17 cellular contexts compared by ENCODE assay signal in the genomic region with DNA sequence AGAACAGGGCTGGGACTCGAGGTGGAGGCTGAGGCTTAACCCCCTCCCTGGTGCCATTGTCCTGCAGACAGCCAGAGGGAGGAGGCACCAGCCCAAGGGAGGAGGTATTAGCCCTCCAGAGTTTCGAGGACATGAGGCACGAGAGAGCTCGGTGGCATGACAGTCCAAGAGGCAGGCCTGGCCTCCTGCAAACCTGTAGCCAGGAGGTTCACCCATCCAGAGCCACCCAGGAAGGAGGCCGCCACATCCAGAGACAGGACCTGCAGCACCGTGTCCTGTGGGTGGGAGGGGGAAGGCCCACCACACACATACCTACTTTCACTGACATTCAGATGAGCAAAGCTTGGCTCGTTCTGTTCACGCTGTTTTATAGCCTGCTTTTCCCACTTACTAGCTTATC.
A peak's percentile ranks its signal among the peaks of the same experiment; 100 is the strongest.
DNase-seq lines count a peak whose midpoint lies in the region; ATAC-seq and TF ChIP-seq lines count a peak whose summit lies in the region.
"Had no signal": no experiment of that assay in that cellular context is flagged by ENCODE, and none has a peak within 500 bp of the region (broad histone marks: within the 10 kb centered on the region; RNA-seq: fewer than 3 reads in every experiment).

No MANE protein-coding gene starts in this region.

- peak overlapping the region; percentile 23 for H3K23ac ChIP-seq in neuronal stem cell (ENCODE audit: low read depth, low read length, poor library complexity)

- no peaks in the 10 kb centered on the region for H3K9me3 ChIP-seq in endodermal cell (ENCODE audit: control insufficient read depth, low read length)
- H3K9me3 ChIP-seq in neuronal stem cell (replicated peaks in 1 of 2; ENCODE audit: control insufficient read depth in 2 of 2, insufficient read depth in 1 of 2, low read depth in 1 of 2, low read length in 2 of 2), result no peaks in the 10 kb centered on the region
- H3K9me3 ChIP-seq in upper lobe of right lung, result no peaks in the 10 kb centered on the region
- H3K9me3 ChIP-seq: BLaER1 treated with 17β-estradiol and CSF1 and Interleukin-3, amounts not matched to agents 10 nM and 100 nM had no signal

- H3K9ac ChIP-seq in endodermal cell (ENCODE audit: extremely low read depth, low read length, poor library complexity, severe bottlenecking), result no peak overlapping the region
- no peak overlapping the region for H3K9ac ChIP-seq in neuronal stem cell (ENCODE audit: low read depth, low read length, poor library complexity)
- H3K9ac ChIP-seq: BLaER1 treated with 17β-estradiol and CSF1 and Interleukin-3, amounts not matched to agents 10 nM and 100 nM had no signal

- no peak overlapping the region for H3K4me3 Mint-ChIP-seq in natural killer cell treated with Interleukin-12 subunit alpha and Interleukin-12 subunit beta and Interleukin-15 and Interleukin-18, amount 100 ng/mL, for 72 hours
- H3K4me3 Mint-ChIP-seq in natural killer cell (no peak overlapping the region), endodermal cell (no peak overlapping the region)
- H3K4me3 Mint-ChIP-seq: B cell; CD4-positive, CD25-positive, alpha-beta regulatory T cell; CD8-positive, alpha-beta memory T cell; GM23338 had no signal

- 74% methylated on average over 6 to 8 of the region's 8 CpGs for WGBS in endodermal cell (ENCODE audit: insufficient coverage in 1 of 2, insufficient read length in 1 of 2), 2 experiments
- WGBS in neuronal stem cell (ENCODE audit: extremely low coverage in 2 of 2, insufficient read length in 2 of 2, insufficient replicate concordance in 1 of 2), 2 donors, result no CpG with 5 or more reads among the region's 8 CpGs

- ATAC-seq in natural killer cell treated with Interleukin-12 subunit alpha and Interleukin-12 subunit beta and Interleukin-15 and Interleukin-18, amount 100 ng/mL, for 72 hours, result no peak
- no peak for ATAC-seq in natural killer cell
- no peak for ATAC-seq in upper lobe of right lung
- no peak for ATAC-seq in GM21619 (IDR thresholded peaks at IDR 0.05; ENCODE audit: unreplicated experiment)
- ATAC-seq: GM23338, HepG2 had no signal

- H2BK12ac ChIP-seq in neuronal stem cell (ENCODE audit: low read length), result no peak overlapping the region

- H2AFZ ChIP-seq in neuronal stem cell (ENCODE audit: low read length), result no peak overlapping the region
- H2AFZ ChIP-seq: GM23338 had no signal

- peaks cover 5 to 14% of the 10 kb centered on the region in 2 donors for H3K27me3 Mint-ChIP-seq in natural killer cell treated with Interleukin-12 subunit alpha and Interleukin-12 subunit beta and Interleukin-15 and Interleukin-18, amount 100 ng/mL, for 72 hours
- H3K27me3 Mint-ChIP-seq in natural killer cell (ENCODE audit: low read depth in 2 of 2) (peaks cover 4 to 8% of the 10 kb centered on the region in 2 donors), endodermal cell (ENCODE audit: insufficient read depth) (peaks cover 3% of the 10 kb centered on the region)
- H3K27me3 Mint-ChIP-seq: CD4-positive, CD25-positive, alpha-beta regulatory T cell had no signal

- H2BK15ac ChIP-seq in neuronal stem cell (ENCODE audit: low read length), result no peak overlapping the region

- H3K18ac ChIP-seq in neuronal stem cell (ENCODE audit: low read length), result peak overlapping the region; percentile 60

- H3K9me3 Mint-ChIP-seq in natural killer cell treated with Interleukin-12 subunit alpha and Interleukin-12 subunit beta and Interleukin-15 and Interleukin-18, amount 100 ng/mL, for 72 hours, result no peaks in the 10 kb centered on the region
- H3K9me3 Mint-ChIP-seq in natural killer cell (no peaks in the 10 kb centered on the region), endodermal cell (no peaks in the 10 kb centered on the region)
- H3K9me3 Mint-ChIP-seq: CD8-positive, alpha-beta memory T cell; GM23338 had no signal

- H3K4ac ChIP-seq in neuronal stem cell (ENCODE audit: low read length), result no peak overlapping the region

- no peak overlapping the region for H3K27ac ChIP-seq in endodermal cell (ENCODE audit: low read depth, low read length)
- H3K27ac ChIP-seq in neuronal stem cell (replicated peaks; ENCODE audit: low read length), result no peak overlapping the region
- H3K27ac ChIP-seq in upper lobe of right lung, result no peak overlapping the region
- H3K27ac ChIP-seq: BLaER1 treated with 17β-estradiol and CSF1 and Interleukin-3, amounts not matched to agents 10 nM and 100 nM had no signal

- H2BK5ac ChIP-seq in neuronal stem cell (ENCODE audit: low read length), result no peak overlapping the region

- no peak overlapping the region for H2BK120ac ChIP-seq in neuronal stem cell (ENCODE audit: low read depth, low read length)

- intact Hi-C loops in natural killer cell (cut with micrococcal nuclease), result no loop called here
- intact Hi-C loops in upper lobe of right lung (cut with DNase I), result no loop called here

- H3K36me3 ChIP-seq in endodermal cell (ENCODE audit: control insufficient read depth, insufficient read depth, low read length) (no peaks in the 10 kb centered on the region), neuronal stem cell (replicated peaks in 1 of 2; ENCODE audit: control insufficient read depth in 2 of 2, insufficient read depth in 2 of 2, low read length in 2 of 2) (no peaks in the 10 kb centered on the region), upper lobe of right lung (no peaks in the 10 kb centered on the region)
- H3K36me3 ChIP-seq: BLaER1 treated with 17β-estradiol and CSF1 and Interleukin-3, amounts not matched to agents 10 nM and 100 nM had no signal

- H3K36me3 Mint-ChIP-seq in natural killer cell treated with Interleukin-12 subunit alpha and Interleukin-12 subunit beta and Interleukin-15 and Interleukin-18, amount 100 ng/mL, for 72 hours, result no peaks in the 10 kb centered on the region
- H3K36me3 Mint-ChIP-seq in natural killer cell, result no peaks in the 10 kb centered on the region
- no peaks in the 10 kb centered on the region for H3K36me3 Mint-ChIP-seq in endodermal cell (ENCODE audit: low read depth)
- H3K36me3 Mint-ChIP-seq: CD4-positive, CD25-positive, alpha-beta regulatory T cell; CD8-positive, alpha-beta memory T cell had no signal

- H3K4me3 ChIP-seq in endodermal cell (ENCODE audit: low read length) (no peak overlapping the region), neuronal stem cell (ENCODE audit: low read length in 2 of 2) (no peak overlapping the region), upper lobe of right lung (no peak overlapping the region)
- H3K4me3 ChIP-seq: BLaER1 treated with 17β-estradiol and CSF1 and Interleukin-3, amounts not matched to agents 10 nM and 100 nM; GM23338 had no signal

- DNase-seq in natural killer cell treated with Interleukin-12 subunit alpha and Interleukin-12 subunit beta and Interleukin-15 and Interleukin-18, amount 100 ng/mL, for 72 hours (ENCODE audit: low spot score), result peak; percentile 37
- DNase-seq in natural killer cell (no peak), endodermal cell (peak; percentile 22), neuronal stem cell (ENCODE audit: low spot score) (no peak), upper lobe of right lung (peak; percentile 45), putamen (ENCODE audit: low spot score) (no peak), HCEC 1CT (no peak)
- DNase-seq: CD4-positive, CD25-positive, alpha-beta regulatory T cell; CD8-positive, alpha-beta memory T cell; COR-L47; DMS 273 treated with DMSO at 0.1 percent for 48 hours; DMS53 had no signal

- no peak overlapping the region for H3K4me2 ChIP-seq in neuronal stem cell (ENCODE audit: insufficient read depth, low read length, poor library complexity, severe bottlenecking)
- H3K4me2 ChIP-seq: BLaER1 treated with 17β-estradiol and CSF1 and Interleukin-3, amounts not matched to agents 10 nM and 100 nM; GM23338 had no signal

- H3K27me3 ChIP-seq in endodermal cell (ENCODE audit: control insufficient read depth, insufficient read depth, low read length, poor library complexity, severe bottlenecking) (no peaks in the 10 kb centered on the region), neuronal stem cell (ENCODE audit: control insufficient read depth in 3 of 3, insufficient read depth in 3 of 3, low read depth in 1 of 3, low read length in 3 of 3) (no peaks in the 10 kb centered on the region), upper lobe of right lung (peaks cover 21% of the 10 kb centered on the region)
- H3K27me3 ChIP-seq: BLaER1 treated with 17β-estradiol and CSF1 and Interleukin-3, amounts not matched to agents 10 nM and 100 nM had no signal

- no peaks in the 10 kb centered on the region for H3K79me1 ChIP-seq in neuronal stem cell (ENCODE audit: low read depth, low read length)

- H4K8ac ChIP-seq in neuronal stem cell (ENCODE audit: low read depth, low read length), result no peak overlapping the region

- TF ChIP-seq CTCF in natural killer cell (IDR thresholded peaks at IDR 0.05) (no peak), endodermal cell (conservative IDR thresholded peaks at IDR 0.05) (no peak), upper lobe of right lung (IDR thresholded peaks at IDR 0.05) (no peak)

- H3K27ac Mint-ChIP-seq in natural killer cell treated with Interleukin-12 subunit alpha and Interleukin-12 subunit beta and Interleukin-15 and Interleukin-18, amount 100 ng/mL, for 72 hours, result no peak overlapping the region
- H3K27ac Mint-ChIP-seq in natural killer cell (no peak overlapping the region), endodermal cell (no peak overlapping the region)
- H3K27ac Mint-ChIP-seq: B cell; CD4-positive, CD25-positive, alpha-beta regulatory T cell; CD8-positive, alpha-beta memory T cell; GM23338 had no signal

- H3K4me1 Mint-ChIP-seq in natural killer cell treated with Interleukin-12 subunit alpha and Interleukin-12 subunit beta and Interleukin-15 and Interleukin-18, amount 100 ng/mL, for 72 hours (ENCODE audit: low read depth in 2 of 2), result no peaks in the 10 kb centered on the region
- H3K4me1 Mint-ChIP-seq in natural killer cell (no peaks in the 10 kb centered on the region), endodermal cell (no peaks in the 10 kb centered on the region)
- H3K4me1 Mint-ChIP-seq: B cell; CD4-positive, CD25-positive, alpha-beta regulatory T cell; CD8-positive, alpha-beta memory T cell; GM23338 had no signal

- H2AK5ac ChIP-seq in neuronal stem cell (ENCODE audit: low read depth, low read length), result peak overlapping the region; percentile 21

- H3K14ac ChIP-seq in neuronal stem cell (ENCODE audit: low read length), result no peak overlapping the region

- H3K4me1 ChIP-seq in endodermal cell (ENCODE audit: control insufficient read depth, insufficient read depth, low read length) (no peaks in the 10 kb centered on the region), neuronal stem cell (ENCODE audit: control insufficient read depth in 2 of 2, insufficient read depth in 1 of 2, low read depth in 1 of 2, low read length in 2 of 2) (peaks cover 1 to 8% of the 10 kb centered on the region in 2 donors), upper lobe of right lung (no peaks in the 10 kb centered on the region)

- H4K91ac ChIP-seq in neuronal stem cell (ENCODE audit: low read depth, low read length, poor library complexity), result no peak overlapping the region

Comparison
In these comparisons a context has a peak if more than half of its experiments do, and no peak if none do; other contexts are left out.
1. DNase-seq: peak in natural killer cell treated with Interleukin-12 subunit alpha and Interleukin-12 subunit beta and Interleukin-15 and Interleukin-18, amount 100 ng/mL, for 72 hours (single experiment), endodermal cell (single experiment) and upper lobe of right lung (single experiment); none in natural killer cell (single experiment), neuronal stem cell (single experiment), putamen (single experiment) and HCEC 1CT (single experiment).